ENCODE assay signal across 8 cellular contexts in genomic region chr10:73095479-73096021, GRCh38. TPM values are rescaled to one million over a fixed set of nuclear protein-coding genes. Genes with fewer than 3 reads are reported as not detected.
A peak's percentile ranks its signal among the peaks of the same experiment; 100 is the strongest.
DNase-seq lines count a peak whose midpoint lies in the region; ATAC-seq and TF ChIP-seq lines count a peak whose summit lies in the region.

No MANE protein-coding gene starts in this region.

- no CpG with 5 or more reads among the region's 15 CpGs for WGBS in iPS DF 6.9 (ENCODE audit: insufficient coverage, insufficient read length)

- intact Hi-C loops in gastrocnemius medialis (cut with DNase I; ENCODE audit: low total_unique reads): loop anchor here (1.0 to 5.0 kb wide), 4 partner anchors 23 to 157 kb away; partner anchors contain the start of genes ECD, FAM149B1 and MRPS16

- no peak for ATAC-seq in CD4-positive, CD25-positive, alpha-beta regulatory T cell (ENCODE audit: low read depth in 2 of 2)
- ATAC-seq in gastrocnemius medialis: no peak
- ATAC-seq in HG03378 (IDR thresholded peaks at IDR 0.05; ENCODE audit: unreplicated experiment): no peak

- peak overlapping the region; percentile 95 for H3K27ac ChIP-seq in CD4-positive, CD25-positive, alpha-beta regulatory T cell (ENCODE audit: insufficient read depth, low read length, poor library complexity, severe bottlenecking)
- peak overlapping the region; percentile 91 for H3K27ac ChIP-seq in HL-60 (replicated peaks)
- H3K27ac ChIP-seq in iPS DF 6.9 (ENCODE audit: low read length): no peak overlapping the region
- H3K27ac ChIP-seq in gastrocnemius medialis: peak overlapping the region; percentile 91 to 100 (median 96)

- H3K27me3 ChIP-seq in CD4-positive, CD25-positive, alpha-beta regulatory T cell (ENCODE audit: control insufficient read depth, insufficient read depth, low read length): no peaks in the 10 kb centered on the region
- H3K27me3 ChIP-seq in HL-60 (ENCODE audit: insufficient read depth, poor library complexity, severe bottlenecking) (no peaks in the 10 kb centered on the region), iPS DF 6.9 (ENCODE audit: control insufficient read depth, insufficient read depth, low read length) (no peaks in the 10 kb centered on the region), gastrocnemius medialis (no peaks in the 10 kb centered on the region)

- TF ChIP-seq POLR2A in gastrocnemius medialis (IDR thresholded peaks at IDR 0.05): peak in 1 of 2 donors; percentile 7

- no peaks in the 10 kb centered on the region for H3K27me3 Mint-ChIP-seq in CD4-positive, CD25-positive, alpha-beta regulatory T cell

- H3K4me3 Mint-ChIP-seq in CD4-positive, CD25-positive, alpha-beta regulatory T cell: peak overlapping the region; percentile 90 to 99 (median 95)

- peaks cover 26 to 46% (median 37%) of the 10 kb centered on the region in 4 donors for H3K4me1 Mint-ChIP-seq in CD4-positive, CD25-positive, alpha-beta regulatory T cell

- peaks cover 2% of the 10 kb centered on the region for H3K36me3 ChIP-seq in CD4-positive, CD25-positive, alpha-beta regulatory T cell (ENCODE audit: control insufficient read depth, insufficient read depth, low read length)
- H3K36me3 ChIP-seq in iPS DF 6.9 (ENCODE audit: control insufficient read depth, insufficient read depth, low read length): no peaks in the 10 kb centered on the region
- H3K36me3 ChIP-seq in gastrocnemius medialis: no peaks in the 10 kb centered on the region

- peak; percentile 33 to 45 (median 44) for DNase-seq in CD4-positive, CD25-positive, alpha-beta regulatory T cell
- DNase-seq in HL-60 (ENCODE audit: low read depth in 1 of 2, low spot score in 1 of 2) (peak in 1 of 2 experiments; percentile 49), SKM-1 treated with dmso at 0.1 percent for 144 hours (lab: John Stamatoyannopoulos, UW; ENCODE audit: unreplicated experiment) (peak; percentile 29), astrocyte of the spinal cord (ENCODE audit: low read depth, low spot score) (peak; percentile 81), iPS DF 6.9 (ENCODE audit: low read depth, low spot score) (no peak), gastrocnemius medialis (peak; percentile 36 to 38), NCI-H446 treated with DMSO at 0.1 percent for 48 hours (lab: John Stamatoyannopoulos, UW) (no peak)

- peak overlapping the region; percentile 89 to 97 (median 97) for H3K27ac Mint-ChIP-seq in CD4-positive, CD25-positive, alpha-beta regulatory T cell

- no peaks in the 10 kb centered on the region for H3K9me3 ChIP-seq in CD4-positive, CD25-positive, alpha-beta regulatory T cell (ENCODE audit: control insufficient read depth in 2 of 2, low read length in 2 of 2)
- H3K9me3 ChIP-seq in iPS DF 6.9 (ENCODE audit: control insufficient read depth, insufficient read depth, low read length) (no peaks in the 10 kb centered on the region), gastrocnemius medialis (no peaks in the 10 kb centered on the region)

- H3K4me3 ChIP-seq in CD4-positive, CD25-positive, alpha-beta regulatory T cell (ENCODE audit: low read depth, low read length): peak overlapping the region; percentile 84
- H3K4me3 ChIP-seq in HL-60 (replicated peaks; ENCODE audit: insufficient read depth, low read length) (peak overlapping the region; percentile 80), astrocyte of the spinal cord (ENCODE audit: low read depth, low read length) (peak overlapping the region; percentile 99), iPS DF 6.9 (ENCODE audit: low read length) (peak overlapping the region; percentile 59; the same call in 1 of the 2 replicates), gastrocnemius medialis (peak overlapping the region; percentile 83 to 99 (median 94))

- peaks cover 22% of the 10 kb centered on the region for H3K4me1 ChIP-seq in CD4-positive, CD25-positive, alpha-beta regulatory T cell (ENCODE audit: control insufficient read depth, insufficient read depth, low read length, poor library complexity, severe bottlenecking)
- no peaks in the 10 kb centered on the region for H3K4me1 ChIP-seq in iPS DF 6.9 (ENCODE audit: control insufficient read depth, insufficient read depth, low read length)
- H3K4me1 ChIP-seq in gastrocnemius medialis: peaks cover 57 to 62% of the 10 kb centered on the region in 2 donors

- TF ChIP-seq CTCF in HL-60 (IDR thresholded peaks at IDR 0.05; ENCODE audit: insufficient read depth, low read length) (no peak), astrocyte of the spinal cord (IDR thresholded peaks at IDR 0.05; ENCODE audit: low read depth, low read length) (no peak), gastrocnemius medialis (IDR thresholded peaks at IDR 0.05 in 4 of 5, conservative IDR thresholded peaks at IDR 0.05 in 1 of 5) (no peak)

- H3K9me3 Mint-ChIP-seq in CD4-positive, CD25-positive, alpha-beta regulatory T cell: no peaks in the 10 kb centered on the region

- peaks cover 6% of the 10 kb centered on the region for H3K36me3 Mint-ChIP-seq in CD4-positive, CD25-positive, alpha-beta regulatory T cell

- in situ Hi-C loops in astrocyte of the spinal cord (cut with HindIII; ENCODE audit: low sequenced_read_pairs): no loop called here
- in situ Hi-C loops in gastrocnemius medialis (cut with MboI; ENCODE audit: low sequenced_read_pairs in 4 of 4): loop anchor here in 2 of 4 donors (10.0 kb wide), 1 partner anchor 69 kb away; the partner anchor contains the start of genes ECD (in 2 of the 2) and FAM149B1 (in 2 of the 2)

RNA-seq across cellular contexts. Expression of gene P4HA1, which starts 1.1 kb away (rescaled TPM):
- 16.7 TPM for total RNA-seq in CD4-positive, CD25-positive, alpha-beta regulatory T cell
- 10 to 100 TPM; 17.9 to 27.2 (median 19.7) TPM for polyA plus RNA-seq in CD4-positive, CD25-positive, alpha-beta regulatory T cell
- total RNA-seq in gastrocnemius medialis: 100 to 1,000 TPM in 3 of 4 donors, 10 to 100 TPM in 1; 65.3 to 348 (median 217) TPM

RNA-seq across cellular contexts. Expression of gene NUDT13, which starts 14.7 kb away (rescaled TPM):
- 1.8 TPM for total RNA-seq in CD4-positive, CD25-positive, alpha-beta regulatory T cell
- under 1 TPM; 0.49 to 0.79 (median 0.70) TPM for polyA plus RNA-seq in CD4-positive, CD25-positive, alpha-beta regulatory T cell
- total RNA-seq in gastrocnemius medialis: 1 to 10 TPM; 1.7 to 5.3 (median 2.0) TPM

Comparison
In these comparisons a context has a peak if more than half of its experiments do, and no peak if none do; other contexts are left out.
1. DNase-seq: peak in CD4-positive, CD25-positive, alpha-beta regulatory T cell (3 of 3), SKM-1 treated with dmso at 0.1 percent for 144 hours (single experiment), astrocyte of the spinal cord (single experiment) and gastrocnemius medialis (2 of 2); none in iPS DF 6.9 (single experiment) and NCI-H446 treated with DMSO at 0.1 percent for 48 hours (single experiment).
2. Peak in every context shown above with its lines, with median percentiles within 50 percentile points of each other: H3K4me3 ChIP-seq.